ENCODE assay signal across 24 cellular contexts in genomic region chr19:27867981-27868380, GRCh38.
DNase-seq lines count a peak whose midpoint lies in the region; ATAC-seq, FAIRE-seq and TF ChIP-seq lines count a peak whose summit lies in the region.
"Had no signal": no experiment of that assay in that cellular context is flagged by ENCODE, and none has a peak within 500 bp of the region (broad histone marks: within the 10 kb centered on the region; RNA-seq: fewer than 3 reads in every experiment).

No MANE protein-coding gene starts in this region.

- H3K27me3 ChIP-seq in esophagus muscularis mucosa = no peaks in the 10 kb centered on the region
- H3K27me3 ChIP-seq: BE2C; BLaER1 treated with 17β-estradiol and CSF1 and Interleukin-3, amounts not matched to agents 10 nM and 100 nM had no signal

- peak; percentile 31 for DNase-seq in esophagus muscularis mucosa (ENCODE audit: extremely low spot score)
- DNase-seq in midbrain (lab: John Stamatoyannopoulos, UW) = peak; percentile 1
- peak; percentile 36 for DNase-seq in pons (ENCODE audit: low spot score)
- no peak for DNase-seq in urothelium cell line (ENCODE audit: low spot score)
- no peak for DNase-seq in coronary artery (ENCODE audit: low spot score)
- DNase-seq in lower leg skin (ENCODE audit: low spot score in 2 of 2) = no peak
- DNase-seq in mesothelial cell of epicardium (ENCODE audit: low spot score in 2 of 2, unreplicated experiment in 2 of 2) = no peak
- DNase-seq: BE2C; CD4-positive, alpha-beta T cell; CD8-positive, alpha-beta memory T cell; DMS 273 treated with DMSO at 0.1 percent for 48 hours; DMS79; EL; GDM1; GM23248; H7; HCEC 1CT had no signal

- TF ChIP-seq EP300 in esophagus muscularis mucosa (IDR thresholded peaks at IDR 0.05) = no peak

- no peaks in the 10 kb centered on the region for H3K36me3 ChIP-seq in esophagus muscularis mucosa
- H3K36me3 ChIP-seq: BE2C had no signal

- TF ChIP-seq CTCF in esophagus muscularis mucosa (IDR thresholded peaks at IDR 0.05) (no peak), coronary artery (IDR thresholded peaks at IDR 0.05) (no peak), lower leg skin (IDR thresholded peaks at IDR 0.05) (no peak), mesothelial cell of epicardium (IDR thresholded peaks at IDR 0.05; ENCODE audit: unreplicated experiment) (no peak)

- H3K27ac Mint-ChIP-seq in mesothelial cell of epicardium = no peak overlapping the region
- H3K27ac Mint-ChIP-seq: CD14-positive monocyte; CD4-positive, alpha-beta T cell; CD8-positive, alpha-beta memory T cell had no signal

- H3K27ac ChIP-seq in esophagus muscularis mucosa (replicated peaks in 1 of 4) (no peak overlapping the region), coronary artery (no peak overlapping the region)
- H3K27ac ChIP-seq: BLaER1 treated with 17β-estradiol and CSF1 and Interleukin-3, amounts not matched to agents 10 nM and 100 nM; GM23248 had no signal

- H3K4me1 ChIP-seq in esophagus muscularis mucosa = no peaks in the 10 kb centered on the region
- H3K4me1 ChIP-seq: BE2C had no signal

- no peaks in the 10 kb centered on the region for H3K27me3 Mint-ChIP-seq in mesothelial cell of epicardium (ENCODE audit: low read depth)
- H3K27me3 Mint-ChIP-seq: CD4-positive, alpha-beta T cell; CD8-positive, alpha-beta memory T cell had no signal

- H3K4me3 Mint-ChIP-seq in mesothelial cell of epicardium = no peak overlapping the region
- H3K4me3 Mint-ChIP-seq: CD14-positive monocyte; CD4-positive, alpha-beta T cell; CD8-positive, alpha-beta memory T cell had no signal

- H3K4me1 Mint-ChIP-seq in mesothelial cell of epicardium = no peaks in the 10 kb centered on the region
- H3K4me1 Mint-ChIP-seq: CD14-positive monocyte; CD8-positive, alpha-beta memory T cell had no signal

- H3K4me3 ChIP-seq in esophagus muscularis mucosa (no peak overlapping the region), coronary artery (no peak overlapping the region), lower leg skin (ENCODE audit: low read depth, poor library complexity, severe bottlenecking) (no peak overlapping the region)
- H3K4me3 ChIP-seq: BLaER1 treated with 17β-estradiol and CSF1 and Interleukin-3, amounts not matched to agents 10 nM and 100 nM; GM12878; GM23248 had no signal

- H3K9me3 Mint-ChIP-seq in mesothelial cell of epicardium = peaks cover 50% of the 10 kb centered on the region

- peak; percentile 83 for FAIRE-seq in urothelium cell line (lab: Jason Lieb, UNC)
- FAIRE-seq: D721Med, GM12878, GM19239, H1 had no signal

- no peaks in the 10 kb centered on the region for H3K36me3 Mint-ChIP-seq in mesothelial cell of epicardium
- H3K36me3 Mint-ChIP-seq: CD14-positive monocyte had no signal

- ATAC-seq in HG02981 (IDR thresholded peaks at IDR 0.05; ENCODE audit: unreplicated experiment) = no peak
- ATAC-seq: GM12878 had no signal

- no peak for TF ChIP-seq POLR2A in esophagus muscularis mucosa (IDR thresholded peaks at IDR 0.05; ENCODE audit: low read depth)
- no peak for TF ChIP-seq POLR2A in lower leg skin (IDR thresholded peaks at IDR 0.05)

- intact Hi-C loops in esophagus muscularis mucosa (cut with DNase I) = no loop called here
- intact Hi-C loops in lower leg skin (cut with DNase I; ENCODE audit: low total_unique reads) = no loop called here

- peaks cover 0 to 10% (median 0%) of the 10 kb centered on the region in 4 donors for H3K9me3 ChIP-seq in esophagus muscularis mucosa
- H3K9me3 ChIP-seq: BE2C had no signal

Comparison
In these comparisons a context has a peak if more than half of its experiments do, and no peak if none do; other contexts are left out.
1. DNase-seq: peak in esophagus muscularis mucosa (single experiment), midbrain (single experiment) and pons (single experiment); none in urothelium cell line (single experiment), coronary artery (single experiment), lower leg skin (0 of 2) and mesothelial cell of epicardium (0 of 2).